Comparison of ENCODE assay signal across 8 cellular contexts in the genomic region with DNA sequence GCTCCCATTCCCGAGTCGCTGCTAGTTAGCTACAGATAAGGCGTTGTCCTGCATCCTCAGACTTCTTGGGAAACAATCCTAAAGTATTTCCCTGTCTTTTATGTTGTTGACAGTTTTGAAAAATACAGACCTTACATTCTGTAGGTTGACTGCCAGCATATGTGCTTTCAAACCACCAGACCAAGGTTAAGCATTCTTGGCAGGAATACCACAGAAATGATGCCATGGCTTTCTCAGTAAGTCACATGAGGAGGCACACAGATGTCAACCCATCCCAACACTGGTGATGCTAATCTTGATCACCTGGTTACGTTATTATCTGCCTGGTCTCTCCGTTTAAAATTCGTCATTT. TPM values are rescaled to one million over a fixed set of nuclear protein-coding genes. Genes with fewer than 3 reads are reported as not detected.
DNase-seq lines count a peak whose midpoint lies in the region; ATAC-seq and TF ChIP-seq lines count a peak whose summit lies in the region.

No MANE protein-coding gene starts in this region.

- H3K4me3 ChIP-seq in astrocyte of the cerebellum (ENCODE audit: low read depth, low read length) (peak overlapping the region; percentile 96), lower lobe of right lung (peak overlapping the region; percentile 81), aorta (ENCODE audit: low read length in 2 of 2) (peak overlapping the region; percentile 65 to 88)

- no peak for TF ChIP-seq CTCF in astrocyte of the cerebellum (IDR thresholded peaks at IDR 0.05; ENCODE audit: low read depth, low read length, missing control alignments)
- no peak for TF ChIP-seq CTCF in lower lobe of right lung (IDR thresholded peaks at IDR 0.05)

- no peaks in the 10 kb centered on the region for H3K27me3 ChIP-seq in lower lobe of right lung (ENCODE audit: low read depth)
- no peaks in the 10 kb centered on the region for H3K27me3 ChIP-seq in aorta (ENCODE audit: control insufficient read depth in 1 of 2, insufficient read depth in 2 of 2, low read length in 1 of 2)

- H3K36me3 Mint-ChIP-seq in stimulated activated naive CD8-positive, alpha-beta T cell treated with anti-CD3 and anti-CD28 coated beads, Interleukin-15, Interleukin-2, amounts not matched to agents 100 ng/mL and 50 ng/mL, for 24 hours (ENCODE audit: low read depth), result peaks cover 36% of the 10 kb centered on the region

- H3K4me1 ChIP-seq in lower lobe of right lung (peaks cover 22% of the 10 kb centered on the region), aorta (ENCODE audit: control insufficient read depth in 1 of 2, insufficient read depth in 2 of 2, low read length in 2 of 2) (peaks cover 0 to 4% of the 10 kb centered on the region in 2 donors)

- peak overlapping the region; percentile 95 for H3K27ac Mint-ChIP-seq in stimulated activated naive CD8-positive, alpha-beta T cell treated with anti-CD3 and anti-CD28 coated beads, Interleukin-15, Interleukin-2, amounts not matched to agents 100 ng/mL and 50 ng/mL, for 24 hours

- ATAC-seq in stimulated activated naive CD8-positive, alpha-beta T cell treated with anti-CD3 and anti-CD28 coated beads, Interleukin-15, Interleukin-2, amounts not matched to agents 100 U/mL and 50 U/mL, for 24 hours, result no peak
- ATAC-seq in lower lobe of right lung (no peak), aorta (ENCODE audit: low FRiP score) (no peak), GM18498 (IDR thresholded peaks at IDR 0.05; ENCODE audit: unreplicated experiment) (no peak)

- 27 to 29% methylated on average over 6 of the region's 6 CpGs for WGBS in aorta, 2 donors

- peaks cover 31% of the 10 kb centered on the region for H3K4me1 Mint-ChIP-seq in stimulated activated naive CD8-positive, alpha-beta T cell treated with anti-CD3 and anti-CD28 coated beads, Interleukin-15, Interleukin-2, amounts not matched to agents 100 ng/mL and 50 ng/mL, for 24 hours (ENCODE audit: low read depth)

- in situ Hi-C loops in astrocyte of the cerebellum (cut with HindIII; ENCODE audit: low sequenced_read_pairs), result no loop called here

- peak overlapping the region; percentile 94 for H3K4me3 Mint-ChIP-seq in stimulated activated naive CD8-positive, alpha-beta T cell treated with anti-CD3 and anti-CD28 coated beads, Interleukin-15, Interleukin-2, amounts not matched to agents 100 ng/mL and 50 ng/mL, for 24 hours

- DNase-seq in stimulated activated naive CD8-positive, alpha-beta T cell treated with anti-CD3 and anti-CD28 coated beads, Interleukin-15, Interleukin-2, amounts not matched to agents 100 U/mL and 50 U/mL, for 24 hours, result no peak
- DNase-seq in astrocyte of the cerebellum (ENCODE audit: low read depth) (no peak), lower lobe of right lung (no peak), aorta (no peak), foreskin melanocyte (no peak), head of caudate nucleus (no peak)

- H3K36me3 ChIP-seq in lower lobe of right lung (peaks cover 31% of the 10 kb centered on the region), aorta (ENCODE audit: control insufficient read depth in 1 of 2, insufficient read depth in 2 of 2, low read length in 1 of 2) (no peaks in the 10 kb centered on the region)

- intact Hi-C loops in lower lobe of right lung (cut with DNase I), result no loop called here
- intact Hi-C loops in aorta (cut with DNase I), result loop anchor here in 1 of 2 donors (2.0 kb wide), 1 partner anchor 47 kb away; a partner anchor contains a TSS
- intact Hi-C loops in head of caudate nucleus (cut with DNase I), result loop anchor here (2.0 kb wide), 1 partner anchor 47 kb away; a partner anchor contains a TSS

- H3K9me3 ChIP-seq in lower lobe of right lung (no peaks in the 10 kb centered on the region), aorta (ENCODE audit: control insufficient read depth, low read length) (no peaks in the 10 kb centered on the region)

- no peaks in the 10 kb centered on the region for H3K9me3 Mint-ChIP-seq in stimulated activated naive CD8-positive, alpha-beta T cell treated with anti-CD3 and anti-CD28 coated beads, Interleukin-15, Interleukin-2, amounts not matched to agents 100 ng/mL and 50 ng/mL, for 24 hours

- H3K27ac ChIP-seq in lower lobe of right lung (peak overlapping the region; percentile 88), aorta (ENCODE audit: low read depth in 1 of 2, low read length in 2 of 2) (no peak overlapping the region)

- no peaks in the 10 kb centered on the region for H3K27me3 Mint-ChIP-seq in stimulated activated naive CD8-positive, alpha-beta T cell treated with anti-CD3 and anti-CD28 coated beads, Interleukin-15, Interleukin-2, amounts not matched to agents 100 ng/mL and 50 ng/mL, for 24 hours

RNA-seq across cellular contexts. Expression of a gene that starts 0.9 kb away (rescaled TPM):
- total RNA-seq in lower lobe of right lung (24.5 TPM), aorta (10 to 100 TPM; 13.5 to 17.3 TPM)
- 10 to 100 TPM in 1 of 2 donors, 1 to 10 TPM in 1; 6.9 to 12.2 TPM for polyA plus RNA-seq in aorta

RNA-seq across cellular contexts. Expression of a gene that starts 47.0 kb away (rescaled TPM):
- total RNA-seq in lower lobe of right lung (305 TPM), aorta (100 to 1,000 TPM; 384 to 504 TPM)
- polyA plus RNA-seq in aorta, result 100 to 1,000 TPM in 1 of 2 donors, 10 to 100 TPM in 1; 94.4 to 237 TPM

RNA-seq across cellular contexts. Expression of a gene that starts 49.6 kb away (rescaled TPM):
- total RNA-seq in lower lobe of right lung, result 20.3 TPM
- total RNA-seq in aorta, result 10 to 100 TPM; 25.1 to 28.9 TPM
- 10 to 100 TPM in 1 of 2 donors, 1 to 10 TPM in 1; 2.9 to 23.6 TPM for polyA plus RNA-seq in aorta
